2 cellular contexts compared by ENCODE assay signal in the genomic region with DNA sequence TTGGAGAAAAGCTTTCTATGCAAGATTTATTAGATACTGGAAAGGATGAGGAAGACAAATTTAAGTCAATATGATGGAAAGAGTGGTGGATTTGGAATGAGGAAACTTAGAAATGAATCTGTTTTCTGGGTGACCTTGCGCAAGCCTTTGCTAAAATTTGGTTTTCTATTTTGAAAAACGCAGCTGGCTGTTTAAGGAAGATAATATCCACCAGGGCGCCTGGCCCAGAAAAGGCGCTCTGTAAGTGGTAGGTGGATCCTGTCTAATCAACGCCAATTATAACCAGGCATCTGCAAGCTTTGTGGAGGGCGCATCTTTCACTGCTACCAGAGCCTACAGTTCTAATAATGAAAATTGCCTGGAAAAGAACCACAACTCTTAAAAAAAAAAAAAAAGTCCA.
TF ChIP-seq lines count a peak whose summit lies in the region.

No MANE protein-coding gene starts in this region.

TF ChIP-seq in H1, 55 proteins besides CTCF, POLR2A, EP300 and RAD21:
- TF ChIP-seq SP2 (IDR thresholded peaks at IDR 0.05; ENCODE audit: low read length) (no peak), MAFK (IDR thresholded peaks at IDR 0.05; ENCODE audit: low read depth, low read length) (no peak), GABPA (IDR thresholded peaks at IDR 0.05; ENCODE audit: borderline replicate concordance, insufficient read depth, low read length) (no peak), EZH2 (IDR thresholded peaks at IDR 0.05; ENCODE audit: low read depth, low read length, severe bottlenecking) (no peak), KDM4A (IDR thresholded peaks at IDR 0.05; ENCODE audit: low read depth, low read length, severe bottlenecking) (no peak), PHF8 (conservative IDR thresholded peaks at IDR 0.05; ENCODE audit: low read depth, low read length) (no peak), BRCA1 (IDR thresholded peaks at IDR 0.05; ENCODE audit: low read depth, low read length) (no peak), BACH1 (IDR thresholded peaks at IDR 0.05; ENCODE audit: low read length) (no peak), TAF1 (IDR thresholded peaks at IDR 0.05; ENCODE audit: low read depth, low read length) (no peak), YY1 (IDR thresholded peaks at IDR 0.05; ENCODE audit: low read depth, low read length) (no peak), RXRA (IDR thresholded peaks at IDR 0.05; ENCODE audit: insufficient read depth, low read depth, low read length) (no peak), SUZ12 (IDR thresholded peaks at IDR 0.05; ENCODE audit: low read length) (no peak), JUN (IDR thresholded peaks at IDR 0.05; ENCODE audit: low read depth, low read length) (no peak), TEAD4 (IDR thresholded peaks at IDR 0.05; ENCODE audit: low read depth, low read length) (no peak), CHD1 (IDR thresholded peaks at IDR 0.05; ENCODE audit: low read depth, low read length) (no peak), SP1 (IDR thresholded peaks at IDR 0.05; ENCODE audit: low read depth, low read length) (no peak)
- TF ChIP-seq, protein P1, sequence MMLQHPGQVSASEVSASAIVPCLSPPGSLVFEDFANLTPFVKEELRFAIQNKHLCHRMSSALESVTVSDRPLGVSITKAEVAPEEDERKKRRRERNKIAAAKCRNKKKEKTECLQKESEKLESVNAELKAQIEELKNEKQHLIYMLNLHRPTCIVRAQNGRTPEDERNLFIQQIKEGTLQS (IDR thresholded peaks at IDR 0.05; ENCODE audit: insufficient read depth, low read depth, low read length): no peak
- TF ChIP-seq, protein P2, sequence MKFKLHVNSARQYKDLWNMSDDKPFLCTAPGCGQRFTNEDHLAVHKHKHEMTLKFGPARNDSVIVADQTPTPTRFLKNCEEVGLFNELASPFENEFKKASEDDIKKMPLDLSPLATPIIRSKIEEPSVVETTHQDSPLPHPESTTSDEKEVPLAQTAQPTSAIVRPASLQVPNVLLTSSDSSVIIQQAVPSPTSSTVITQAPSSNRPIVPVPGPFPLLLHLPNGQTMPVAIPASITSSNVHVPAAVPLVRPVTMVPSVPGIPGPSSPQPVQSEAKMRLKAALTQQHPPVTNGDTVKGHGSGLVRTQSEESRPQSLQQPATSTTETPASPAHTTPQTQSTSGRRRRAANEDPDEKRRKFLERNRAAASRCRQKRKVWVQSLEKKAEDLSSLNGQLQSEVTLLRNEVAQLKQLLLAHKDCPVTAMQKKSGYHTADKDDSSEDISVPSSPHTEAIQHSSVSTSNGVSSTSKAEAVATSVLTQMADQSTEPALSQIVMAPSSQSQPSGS (IDR thresholded peaks at IDR 0.05; ENCODE audit: low read length): no peak

TF ChIP-seq in HEK293T, 16 proteins besides CTCF, POLR2A, EP300 and RAD21:
- TF ChIP-seq FOXA1 (IDR thresholded peaks at IDR 0.05): no peak
